ENCODE assay signal across 1 cellular context in the genomic region with DNA sequence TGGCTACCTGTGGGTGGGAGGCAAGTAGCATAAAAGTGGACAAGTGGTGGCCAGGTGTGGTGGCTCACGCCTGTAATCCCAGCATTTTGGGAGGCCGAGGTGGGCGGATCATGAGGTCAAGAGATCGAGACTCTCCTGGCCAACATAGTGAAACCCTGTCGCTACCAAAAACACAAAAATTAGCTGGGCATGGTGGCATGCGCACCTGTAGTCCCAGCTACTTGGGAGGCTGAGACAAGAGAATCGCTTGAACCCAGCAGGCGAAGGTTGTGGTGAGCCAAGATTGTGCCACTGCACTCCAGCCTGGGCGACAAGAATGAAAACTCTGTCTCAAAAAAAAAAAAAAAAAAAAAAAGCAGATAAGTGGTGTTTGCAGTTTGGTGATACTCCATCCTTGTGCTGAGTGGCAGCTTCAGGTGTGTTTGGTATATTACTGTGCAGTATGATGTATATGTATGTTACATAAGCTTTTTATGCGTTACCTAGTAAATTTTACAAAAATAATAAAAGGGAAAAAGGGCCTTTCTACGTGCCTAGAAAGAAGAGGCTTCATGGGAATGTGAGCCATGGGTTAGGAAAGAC.
TF ChIP-seq lines count a peak whose summit lies in the region.

No MANE protein-coding gene starts in this region.

TF ChIP-seq in H1, 55 proteins besides CTCF, POLR2A, EP300 and RAD21:
- no peak for TF ChIP-seq HDAC2 (IDR thresholded peaks at IDR 0.05; ENCODE audit: borderline replicate concordance in 1 of 2, low read depth in 2 of 2, low read length in 2 of 2)
- TF ChIP-seq EZH2 (IDR thresholded peaks at IDR 0.05; ENCODE audit: low read depth, low read length, severe bottlenecking), result no peak
- TF ChIP-seq, protein P1, sequence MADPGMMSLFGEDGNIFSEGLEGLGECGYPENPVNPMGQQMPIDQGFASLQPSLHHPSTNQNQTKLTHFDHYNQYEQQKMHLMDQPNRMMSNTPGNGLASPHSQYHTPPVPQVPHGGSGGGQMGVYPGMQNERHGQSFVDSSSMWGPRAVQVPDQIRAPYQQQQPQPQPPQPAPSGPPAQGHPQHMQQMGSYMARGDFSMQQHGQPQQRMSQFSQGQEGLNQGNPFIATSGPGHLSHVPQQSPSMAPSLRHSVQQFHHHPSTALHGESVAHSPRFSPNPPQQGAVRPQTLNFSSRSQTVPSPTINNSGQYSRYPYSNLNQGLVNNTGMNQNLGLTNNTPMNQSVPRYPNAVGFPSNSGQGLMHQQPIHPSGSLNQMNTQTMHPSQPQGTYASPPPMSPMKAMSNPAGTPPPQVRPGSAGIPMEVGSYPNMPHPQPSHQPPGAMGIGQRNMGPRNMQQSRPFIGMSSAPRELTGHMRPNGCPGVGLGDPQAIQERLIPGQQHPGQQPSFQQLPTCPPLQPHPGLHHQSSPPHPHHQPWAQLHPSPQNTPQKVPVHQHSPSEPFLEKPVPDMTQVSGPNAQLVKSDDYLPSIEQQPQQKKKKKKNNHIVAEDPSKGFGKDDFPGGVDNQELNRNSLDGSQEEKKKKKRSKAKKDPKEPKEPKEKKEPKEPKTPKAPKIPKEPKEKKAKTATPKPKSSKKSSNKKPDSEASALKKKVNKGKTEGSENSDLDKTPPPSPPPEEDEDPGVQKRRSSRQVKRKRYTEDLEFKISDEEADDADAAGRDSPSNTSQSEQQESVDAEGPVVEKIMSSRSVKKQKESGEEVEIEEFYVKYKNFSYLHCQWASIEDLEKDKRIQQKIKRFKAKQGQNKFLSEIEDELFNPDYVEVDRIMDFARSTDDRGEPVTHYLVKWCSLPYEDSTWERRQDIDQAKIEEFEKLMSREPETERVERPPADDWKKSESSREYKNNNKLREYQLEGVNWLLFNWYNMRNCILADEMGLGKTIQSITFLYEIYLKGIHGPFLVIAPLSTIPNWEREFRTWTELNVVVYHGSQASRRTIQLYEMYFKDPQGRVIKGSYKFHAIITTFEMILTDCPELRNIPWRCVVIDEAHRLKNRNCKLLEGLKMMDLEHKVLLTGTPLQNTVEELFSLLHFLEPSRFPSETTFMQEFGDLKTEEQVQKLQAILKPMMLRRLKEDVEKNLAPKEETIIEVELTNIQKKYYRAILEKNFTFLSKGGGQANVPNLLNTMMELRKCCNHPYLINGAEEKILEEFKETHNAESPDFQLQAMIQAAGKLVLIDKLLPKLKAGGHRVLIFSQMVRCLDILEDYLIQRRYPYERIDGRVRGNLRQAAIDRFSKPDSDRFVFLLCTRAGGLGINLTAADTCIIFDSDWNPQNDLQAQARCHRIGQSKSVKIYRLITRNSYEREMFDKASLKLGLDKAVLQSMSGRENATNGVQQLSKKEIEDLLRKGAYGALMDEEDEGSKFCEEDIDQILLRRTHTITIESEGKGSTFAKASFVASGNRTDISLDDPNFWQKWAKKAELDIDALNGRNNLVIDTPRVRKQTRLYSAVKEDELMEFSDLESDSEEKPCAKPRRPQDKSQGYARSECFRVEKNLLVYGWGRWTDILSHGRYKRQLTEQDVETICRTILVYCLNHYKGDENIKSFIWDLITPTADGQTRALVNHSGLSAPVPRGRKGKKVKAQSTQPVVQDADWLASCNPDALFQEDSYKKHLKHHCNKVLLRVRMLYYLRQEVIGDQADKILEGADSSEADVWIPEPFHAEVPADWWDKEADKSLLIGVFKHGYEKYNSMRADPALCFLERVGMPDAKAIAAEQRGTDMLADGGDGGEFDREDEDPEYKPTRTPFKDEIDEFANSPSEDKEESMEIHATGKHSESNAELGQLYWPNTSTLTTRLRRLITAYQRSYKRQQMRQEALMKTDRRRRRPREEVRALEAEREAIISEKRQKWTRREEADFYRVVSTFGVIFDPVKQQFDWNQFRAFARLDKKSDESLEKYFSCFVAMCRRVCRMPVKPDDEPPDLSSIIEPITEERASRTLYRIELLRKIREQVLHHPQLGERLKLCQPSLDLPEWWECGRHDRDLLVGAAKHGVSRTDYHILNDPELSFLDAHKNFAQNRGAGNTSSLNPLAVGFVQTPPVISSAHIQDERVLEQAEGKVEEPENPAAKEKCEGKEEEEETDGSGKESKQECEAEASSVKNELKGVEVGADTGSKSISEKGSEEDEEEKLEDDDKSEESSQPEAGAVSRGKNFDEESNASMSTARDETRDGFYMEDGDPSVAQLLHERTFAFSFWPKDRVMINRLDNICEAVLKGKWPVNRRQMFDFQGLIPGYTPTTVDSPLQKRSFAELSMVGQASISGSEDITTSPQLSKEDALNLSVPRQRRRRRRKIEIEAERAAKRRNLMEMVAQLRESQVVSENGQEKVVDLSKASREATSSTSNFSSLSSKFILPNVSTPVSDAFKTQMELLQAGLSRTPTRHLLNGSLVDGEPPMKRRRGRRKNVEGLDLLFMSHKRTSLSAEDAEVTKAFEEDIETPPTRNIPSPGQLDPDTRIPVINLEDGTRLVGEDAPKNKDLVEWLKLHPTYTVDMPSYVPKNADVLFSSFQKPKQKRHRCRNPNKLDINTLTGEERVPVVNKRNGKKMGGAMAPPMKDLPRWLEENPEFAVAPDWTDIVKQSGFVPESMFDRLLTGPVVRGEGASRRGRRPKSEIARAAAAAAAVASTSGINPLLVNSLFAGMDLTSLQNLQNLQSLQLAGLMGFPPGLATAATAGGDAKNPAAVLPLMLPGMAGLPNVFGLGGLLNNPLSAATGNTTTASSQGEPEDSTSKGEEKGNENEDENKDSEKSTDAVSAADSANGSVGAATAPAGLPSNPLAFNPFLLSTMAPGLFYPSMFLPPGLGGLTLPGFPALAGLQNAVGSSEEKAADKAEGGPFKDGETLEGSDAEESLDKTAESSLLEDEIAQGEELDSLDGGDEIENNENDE (IDR thresholded peaks at IDR 0.05; ENCODE audit: insufficient replicate concordance, low read length), result no peak
- no peak for TF ChIP-seq SP1 (IDR thresholded peaks at IDR 0.05; ENCODE audit: low read depth, low read length)
- TF ChIP-seq KDM1A (IDR thresholded peaks at IDR 0.05; ENCODE audit: borderline replicate concordance, low read length), result no peak
- no peak for TF ChIP-seq GABPA (IDR thresholded peaks at IDR 0.05; ENCODE audit: borderline replicate concordance, insufficient read depth, low read length)
- no peak for TF ChIP-seq RBBP5 (IDR thresholded peaks at IDR 0.05; ENCODE audit: borderline replicate concordance, low read depth, low read length)
- TF ChIP-seq, protein P2, sequence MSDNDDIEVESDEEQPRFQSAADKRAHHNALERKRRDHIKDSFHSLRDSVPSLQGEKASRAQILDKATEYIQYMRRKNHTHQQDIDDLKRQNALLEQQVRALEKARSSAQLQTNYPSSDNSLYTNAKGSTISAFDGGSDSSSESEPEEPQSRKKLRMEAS (IDR thresholded peaks at IDR 0.05), result no peak
- TF ChIP-seq CEBPB (IDR thresholded peaks at IDR 0.05; ENCODE audit: low read depth, low read length), result no peak
- no peak for TF ChIP-seq POU5F1 (IDR thresholded peaks at IDR 0.05; ENCODE audit: low read depth, low read length)
- no peak for TF ChIP-seq RFX5 (IDR thresholded peaks at IDR 0.05; ENCODE audit: borderline replicate concordance, low read depth, low read length)
- TF ChIP-seq RNF2 (IDR thresholded peaks at IDR 0.05; ENCODE audit: borderline replicate concordance, low read depth, low read length, missing control alignments, poor library complexity, severe bottlenecking), result no peak
- no peak for TF ChIP-seq CHD1 (IDR thresholded peaks at IDR 0.05; ENCODE audit: low read depth, low read length)
- no peak for TF ChIP-seq CHD2 (IDR thresholded peaks at IDR 0.05; ENCODE audit: low read length)
- TF ChIP-seq ASH2L (IDR thresholded peaks at IDR 0.05; ENCODE audit: low read length), result no peak
